10 cellular contexts compared by ENCODE assay signal in genomic region chr14:22569749-22570131, GRCh38. TPM values are rescaled to one million over a fixed set of nuclear protein-coding genes. Genes with fewer than 3 reads are reported as not detected.
DNase-seq lines count a peak whose midpoint lies in the region; ATAC-seq and TF ChIP-seq lines count a peak whose summit lies in the region.
"Had no signal": no experiment of that assay in that cellular context is flagged by ENCODE, and none has a peak within 500 bp of the region (broad histone marks: within the 10 kb centered on the region; RNA-seq: fewer than 3 reads in every experiment).

No MANE protein-coding gene starts in this region.

- peaks cover 4 to 28% of the 10 kb centered on the region in 2 donors for H3K36me3 Mint-ChIP-seq in activated T-cell treated with anti-CD3 and anti-CD28 coated beads, Interleukin-2, amount 50 U/mL, for 72 hours (ENCODE audit: insufficient read depth in 2 of 2)
- H3K36me3 Mint-ChIP-seq in endodermal cell (ENCODE audit: low read depth), result peaks cover 75% of the 10 kb centered on the region

- H3K27ac ChIP-seq in OCI-LY7 (ENCODE audit: low read depth, low read length, poor library complexity, severe bottlenecking) (peak overlapping the region; percentile 83), endodermal cell (ENCODE audit: low read depth, low read length) (no peak overlapping the region), thyroid gland (peak overlapping the region; percentile 57 to 86 (median 71)), body of pancreas (peak overlapping the region in 2 of 4 donors; percentile 61 to 76)
- H3K27ac ChIP-seq: neural progenitor cell had no signal

- H3K4me1 ChIP-seq in OCI-LY7 (ENCODE audit: insufficient read depth, low read length, poor library complexity, severe bottlenecking) (peaks cover 62% of the 10 kb centered on the region), endodermal cell (ENCODE audit: control insufficient read depth, insufficient read depth, low read length) (no peaks in the 10 kb centered on the region), thyroid gland (peaks cover 38 to 69% of the 10 kb centered on the region in 2 donors), body of pancreas (peaks cover 35% of the 10 kb centered on the region)

- H3K27me3 Mint-ChIP-seq in activated T-cell treated with anti-CD3 and anti-CD28 coated beads, Interleukin-2, amount 50 U/mL, for 72 hours (ENCODE audit: low read depth), result no peaks in the 10 kb centered on the region
- no peaks in the 10 kb centered on the region for H3K27me3 Mint-ChIP-seq in endodermal cell (ENCODE audit: insufficient read depth)

- TF ChIP-seq POLR2A in thyroid gland (IDR thresholded peaks at IDR 0.05) (no peak), body of pancreas (IDR thresholded peaks at IDR 0.05) (no peak)

- peak overlapping the region; percentile 44; the same call in 1 of the 2 replicates for H2AFZ ChIP-seq in OCI-LY7 (ENCODE audit: low read length)

- POLR2A ChIA-PET in OCI-LY7 (lab: Charles Lee), result interaction anchor here (0.7 to 2.9 kb wide), 20 partner anchors 9 to 254 kb away, joined by 3 to 21 read pairs (median 4); partner anchors contain the start of genes DAD1 and OXA1L

- no peaks in the 10 kb centered on the region for H4K20me1 ChIP-seq in OCI-LY7 (ENCODE audit: insufficient read depth, low read length)

- peak overlapping the region; percentile 65 for H3K4me3 ChIP-seq in OCI-LY7 (ENCODE audit: low read depth, low read length, poor library complexity, severe bottlenecking)
- no peak overlapping the region for H3K4me3 ChIP-seq in endodermal cell (ENCODE audit: low read length)
- no peak overlapping the region for H3K4me3 ChIP-seq in thyroid gland (replicated peaks in 1 of 3)
- H3K4me3 ChIP-seq in body of pancreas, result no peak overlapping the region
- H3K4me3 ChIP-seq: gastroesophageal sphincter, neural progenitor cell had no signal

- no peaks in the 10 kb centered on the region for H3K9me3 ChIP-seq in OCI-LY7 (ENCODE audit: low read length)
- H3K9me3 ChIP-seq in endodermal cell (ENCODE audit: control insufficient read depth, low read length), result no peaks in the 10 kb centered on the region
- H3K9me3 ChIP-seq in thyroid gland, result no peaks in the 10 kb centered on the region
- H3K9me3 ChIP-seq in body of pancreas, result no peaks in the 10 kb centered on the region
- H3K9me3 ChIP-seq: gastroesophageal sphincter had no signal

- no peak overlapping the region for H3K9ac ChIP-seq in endodermal cell (ENCODE audit: extremely low read depth, low read length, poor library complexity, severe bottlenecking)
- H3K9ac ChIP-seq: neural progenitor cell had no signal

- WGBS in endodermal cell (ENCODE audit: insufficient coverage in 1 of 2, insufficient read length in 1 of 2), 2 experiments, result 100% methylated on average over 1 of the region's 3 CpGs; no CpG with 5 or more reads in 1 of the 2 experiments
- WGBS in thyroid gland, 2 donors, result 61 to 85% methylated on average over 3 of the region's 3 CpGs
- 55 to 89% methylated on average over 3 of the region's 3 CpGs for WGBS in body of pancreas, 2 donors

- H3K4me2 ChIP-seq in OCI-LY7 (ENCODE audit: low read length), result peak overlapping the region; percentile 76

- no peaks in the 10 kb centered on the region for H3K9me2 ChIP-seq in OCI-LY7 (ENCODE audit: insufficient read depth, low read length)

- H3K79me2 ChIP-seq in OCI-LY7 (ENCODE audit: insufficient read depth, low read depth, low read length), result peaks cover 52% of the 10 kb centered on the region; the same call in 1 of the 2 replicates

- ATAC-seq in activated T-cell treated with anti-CD3 and anti-CD28 coated beads, Interleukin-2, amount 50 U/mL, for 72 hours (replicated peaks in 1 of 2), result peak in 1 of 2 donors; percentile 0
- ATAC-seq in body of pancreas (no peak), GM18907 (IDR thresholded peaks at IDR 0.05; ENCODE audit: unreplicated experiment) (no peak), GM21526 (IDR thresholded peaks at IDR 0.05; ENCODE audit: low FRiP score, unreplicated experiment) (no peak)

- no peaks in the 10 kb centered on the region for H3K27me3 ChIP-seq in endodermal cell (ENCODE audit: control insufficient read depth, insufficient read depth, low read length, poor library complexity, severe bottlenecking)
- no peaks in the 10 kb centered on the region for H3K27me3 ChIP-seq in thyroid gland
- no peaks in the 10 kb centered on the region for H3K27me3 ChIP-seq in body of pancreas
- H3K27me3 ChIP-seq: gastroesophageal sphincter, neural progenitor cell had no signal

- no peak for DNase-seq in activated T-cell treated with anti-CD3 and anti-CD28 coated beads, Interleukin-2, amount 50 U/mL, for 72 hours
- no peak for DNase-seq in activated T-cell treated with anti-CD3 and anti-CD28 coated beads for 4 hours
- no peak for DNase-seq in OCI-LY7 (ENCODE audit: low spot score)
- no peak for DNase-seq in endodermal cell
- DNase-seq in thyroid gland, result no peak
- no peak for DNase-seq in body of pancreas

- H3K36me3 ChIP-seq in OCI-LY7 (ENCODE audit: insufficient read depth, low read length) (peaks cover 74% of the 10 kb centered on the region), endodermal cell (ENCODE audit: control insufficient read depth, insufficient read depth, low read length) (peaks cover 89% of the 10 kb centered on the region), thyroid gland (peaks cover 0 to 22% of the 10 kb centered on the region in 2 donors), body of pancreas (replicated peaks in 1 of 2; ENCODE audit: insufficient read depth in 1 of 2, low read depth in 2 of 2) (peaks cover 0 to 9% of the 10 kb centered on the region in 2 donors)

- peak overlapping the region; percentile 81 for H3K27ac Mint-ChIP-seq in activated T-cell treated with anti-CD3 and anti-CD28 coated beads, Interleukin-2, amount 50 U/mL, for 72 hours
- H3K27ac Mint-ChIP-seq in endodermal cell, result peak overlapping the region; percentile 92

- intact Hi-C loops in OCI-LY7 (cut with micrococcal nuclease; ENCODE audit: unreplicated experiment) (loop anchor here (1.0 to 10.0 kb wide), 12 partner anchors 12 to 485 kb away; partner anchors contain the start of genes CDH24, OR6J1 and OXA1L), thyroid gland (cut with DNase I) (no loop called here), body of pancreas (cut with DNase I) (loop anchor here (5.0 kb wide), 2 partner anchors 73 to 83 kb away; partner anchors contain the start of gene OR6J1)

- CTCF ChIA-PET in OCI-LY7 (lab: Charles Lee; ENCODE audit: unreplicated experiment), result interaction anchor here (0.6 to 1.7 kb wide), 15 partner anchors 9 to 285 kb away, joined by 3 to 19 read pairs (median 5); partner anchors contain the start of genes DAD1 and OR6J1

- H3K9me3 Mint-ChIP-seq in activated T-cell treated with anti-CD3 and anti-CD28 coated beads, Interleukin-2, amount 50 U/mL, for 72 hours, result no peaks in the 10 kb centered on the region
- no peaks in the 10 kb centered on the region for H3K9me3 Mint-ChIP-seq in endodermal cell
- H3K9me3 Mint-ChIP-seq: neural progenitor cell had no signal

- H3K4me1 Mint-ChIP-seq in activated T-cell treated with anti-CD3 and anti-CD28 coated beads, Interleukin-2, amount 50 U/mL, for 72 hours (ENCODE audit: low read depth), result peaks cover 83% of the 10 kb centered on the region
- H3K4me1 Mint-ChIP-seq in endodermal cell, result peaks cover 28% of the 10 kb centered on the region

- TF ChIP-seq CTCF in OCI-LY7 (conservative IDR thresholded peaks at IDR 0.05; ENCODE audit: low read length) (no peak), endodermal cell (conservative IDR thresholded peaks at IDR 0.05) (no peak), thyroid gland (IDR thresholded peaks at IDR 0.05) (no peak), body of pancreas (IDR thresholded peaks at IDR 0.05) (no peak)

- BruUV-seq in OCI-LY7 (replicated peaks; lab: Mats Ljungman, UMichigan), result TSS peak; percentile 92

- peak overlapping the region; percentile 85 to 91 for H3K4me3 Mint-ChIP-seq in activated T-cell treated with anti-CD3 and anti-CD28 coated beads, Interleukin-2, amount 50 U/mL, for 72 hours
- H3K4me3 Mint-ChIP-seq in endodermal cell, result no peak overlapping the region
- H3K4me3 Mint-ChIP-seq: neural progenitor cell had no signal

RNA-seq across cellular contexts. Expression of gene DAD1, which starts 19.3 kb away (rescaled TPM):
- 100 to 1,000 TPM; 165 to 188 TPM for total RNA-seq in activated T-cell treated with anti-CD3 and anti-CD28 coated beads, Interleukin-2, amount 50 U/mL, for 72 hours
- 88.6 and 154 TPM in 2 replicates for total RNA-seq in OCI-LY7 (2014; rRNA removed; shearing (Covaris generic))
- total RNA-seq in OCI-LY7 (2022) (115 and 117 TPM in 2 replicates), endodermal cell (100 to 1,000 TPM; 176 to 193 TPM), thyroid gland (100 to 1,000 TPM; 235 to 430 (median 335) TPM), body of pancreas (100 to 1,000 TPM in 1 of 2 donors, 10 to 100 TPM in 1; 91.3 to 104 TPM)
- polyA plus RNA-seq in endodermal cell (2013, experiment 1 of 2), result 241 TPM
- polyA plus RNA-seq in endodermal cell (2013, experiment 2 of 2), result 234 TPM

RNA-seq across cellular contexts. Expression of gene ABHD4, which starts 28.4 kb away (rescaled TPM):
- 10 to 100 TPM; 18.8 to 21.9 TPM for total RNA-seq in activated T-cell treated with anti-CD3 and anti-CD28 coated beads, Interleukin-2, amount 50 U/mL, for 72 hours
- 5.6 and 6.6 TPM in 2 replicates for total RNA-seq in OCI-LY7 (2014; rRNA removed; shearing (Covaris generic))
- total RNA-seq in OCI-LY7 (2022) (15.1 and 15.6 TPM in 2 replicates), endodermal cell (10 to 100 TPM; 68.3 to 77.7 TPM), thyroid gland (10 to 100 TPM; 31.5 to 66.4 (median 53.7) TPM), body of pancreas (10 to 100 TPM; 11.9 to 28.3 TPM)
- 18.7 TPM for polyA plus RNA-seq in endodermal cell (2013, experiment 1 of 2)
- 15.9 TPM for polyA plus RNA-seq in endodermal cell (2013, experiment 2 of 2)
